21 cellular contexts compared by ENCODE assay signal in genomic region chr4:80922951-80923350, GRCh38.
DNase-seq lines count a peak whose midpoint lies in the region; TF ChIP-seq lines count a peak whose summit lies in the region.
"Had no signal": no experiment of that assay in that cellular context is flagged by ENCODE, and none has a peak within 500 bp of the region (broad histone marks: within the 10 kb centered on the region; RNA-seq: fewer than 3 reads in every experiment).

No MANE protein-coding gene starts in this region.

- no peak overlapping the region for H2BK5ac ChIP-seq in mesendoderm (ENCODE audit: low read length)

- no peak overlapping the region for H2BK15ac ChIP-seq in mesendoderm (replicated peaks; ENCODE audit: low read depth)

- H3K23ac ChIP-seq in mesendoderm (ENCODE audit: low read length), result no peak overlapping the region

- H3K9me2 ChIP-seq in Loucy (replicated peaks; ENCODE audit: low read depth, low read length), result no peaks in the 10 kb centered on the region

- H2AFZ ChIP-seq in Loucy (ENCODE audit: low read length), result peak overlapping the region; percentile 42; the same call in 1 of the 2 replicates
- H2AFZ ChIP-seq: GM23338 had no signal

- H4K8ac ChIP-seq in mesendoderm (ENCODE audit: low read depth, low read length), result no peak overlapping the region

- H3K4me2 ChIP-seq in Loucy (ENCODE audit: low read depth, low read length, poor library complexity, severe bottlenecking) (no peak overlapping the region), mesendoderm (ENCODE audit: low read length) (no peak overlapping the region)
- H3K4me2 ChIP-seq: A549; BLaER1 treated with 17β-estradiol and CSF1 and Interleukin-3, amounts not matched to agents 10 nM and 100 nM; GM23338 had no signal

- H3K56ac ChIP-seq in mesendoderm (ENCODE audit: low read length), result no peak overlapping the region

- WGBS in mesendoderm (ENCODE audit: extremely low coverage, insufficient coverage, low lambda C conversion rate), result no CpG with 5 or more reads among the region's 2 CpGs
- WGBS in tibial nerve, 2 donors, result 84 to 88% methylated on average over 2 of the region's 2 CpGs

- no peaks in the 10 kb centered on the region for H3K79me1 ChIP-seq in mesendoderm (ENCODE audit: low read length)

- H3K36me3 ChIP-seq in Loucy (ENCODE audit: insufficient read depth, low read length), result no peaks in the 10 kb centered on the region
- H3K36me3 ChIP-seq in SJCRH30, result no peaks in the 10 kb centered on the region
- no peaks in the 10 kb centered on the region for H3K36me3 ChIP-seq in mesendoderm (ENCODE audit: control insufficient read depth, insufficient read depth, low read length)
- no peaks in the 10 kb centered on the region for H3K36me3 ChIP-seq in tibial nerve
- H3K36me3 ChIP-seq in tibial artery, result no peaks in the 10 kb centered on the region
- H3K36me3 ChIP-seq: BE2C; BLaER1 treated with 17β-estradiol and CSF1 and Interleukin-3, amounts not matched to agents 10 nM and 100 nM had no signal

- H3K4me3 ChIP-seq in Loucy (ENCODE audit: low read length, poor library complexity, severe bottlenecking), result no peak overlapping the region
- H3K4me3 ChIP-seq in SJCRH30, result no peak overlapping the region
- H3K4me3 ChIP-seq in mesendoderm (ENCODE audit: low read length), result no peak overlapping the region
- no peak overlapping the region for H3K4me3 ChIP-seq in tibial nerve
- H3K4me3 ChIP-seq in tibial artery, result no peak overlapping the region
- H3K4me3 ChIP-seq: A549; BLaER1 treated with 17β-estradiol and CSF1 and Interleukin-3, amounts not matched to agents 10 nM and 100 nM; GM12878; GM23338 had no signal

- TF ChIP-seq CTCF in Loucy (conservative IDR thresholded peaks at IDR 0.05; ENCODE audit: low read length) (no peak), tibial nerve (IDR thresholded peaks at IDR 0.05) (no peak), tibial artery (IDR thresholded peaks at IDR 0.05) (no peak)

- no peak overlapping the region for H3K18ac ChIP-seq in mesendoderm (ENCODE audit: low read length)

- H2AK5ac ChIP-seq in mesendoderm (ENCODE audit: low read length), result no peak overlapping the region

- H3K4me1 ChIP-seq in Loucy (ENCODE audit: insufficient read depth, low read length, poor library complexity, severe bottlenecking), result peaks cover 21% of the 10 kb centered on the region
- peaks cover 23% of the 10 kb centered on the region for H3K4me1 ChIP-seq in SJCRH30
- no peaks in the 10 kb centered on the region for H3K4me1 ChIP-seq in mesendoderm (ENCODE audit: control insufficient read depth, low read depth, low read length)
- H3K4me1 ChIP-seq in tibial nerve, result no peaks in the 10 kb centered on the region
- H3K4me1 ChIP-seq in tibial artery, result no peaks in the 10 kb centered on the region
- H3K4me1 ChIP-seq: A549, BE2C had no signal

- H2BK120ac ChIP-seq in mesendoderm (ENCODE audit: low read depth, low read length), result no peak overlapping the region

- H3K79me2 ChIP-seq in Loucy (ENCODE audit: insufficient read depth, low read length) (no peaks in the 10 kb centered on the region), mesendoderm (ENCODE audit: control insufficient read depth, insufficient read depth, low read length) (no peaks in the 10 kb centered on the region)

- TF ChIP-seq POLR2A in tibial nerve (IDR thresholded peaks at IDR 0.05), result no peak

- no peaks in the 10 kb centered on the region for H3F3A ChIP-seq in Loucy (ENCODE audit: low read depth)

- H3K9ac ChIP-seq in Loucy (ENCODE audit: low read depth, low read length, poor library complexity, severe bottlenecking), result no peak overlapping the region
- H3K9ac ChIP-seq in mesendoderm (ENCODE audit: low read length), result no peak overlapping the region
- H3K9ac ChIP-seq: BLaER1 treated with 17β-estradiol and CSF1 and Interleukin-3, amounts not matched to agents 10 nM and 100 nM had no signal

- peak overlapping the region; percentile 33; the same call in 1 of the 2 replicates for H3K27ac ChIP-seq in SJCRH30
- H3K27ac ChIP-seq in mesendoderm (ENCODE audit: low read depth, low read length), result no peak overlapping the region
- H3K27ac ChIP-seq in tibial nerve, result no peak overlapping the region
- no peak overlapping the region for H3K27ac ChIP-seq in tibial artery
- H3K27ac ChIP-seq: A549; BLaER1 treated with 17β-estradiol and CSF1 and Interleukin-3, amounts not matched to agents 10 nM and 100 nM had no signal

- TF ChIP-seq EP300 in tibial nerve (IDR thresholded peaks at IDR 0.05), result no peak

- intact Hi-C loops in tibial artery (cut with DNase I; ENCODE audit: low total_unique reads), result no loop called here

- no peaks in the 10 kb centered on the region for H4K20me1 ChIP-seq in Loucy (ENCODE audit: insufficient read depth, low read length, poor library complexity, severe bottlenecking)
- H4K20me1 ChIP-seq: BLaER1 treated with 17β-estradiol and CSF1 and Interleukin-3, amounts not matched to agents 10 nM and 100 nM had no signal

- DNase-seq in NCI-H146 treated with DMSO at 0.1 percent for 48 hours (lab: John Stamatoyannopoulos, UW; ENCODE audit: unreplicated experiment) (peak; percentile 10), SJCRH30 (peak; percentile 70 to 87), mesendoderm (peak; percentile 7), tibial nerve (ENCODE audit: low spot score in 2 of 2) (no peak), NCI-H2171 treated with DMSO at 0.1 percent for 48 hours (lab: John Stamatoyannopoulos, UW) (no peak), tibial artery (no peak)
- DNase-seq: 8988T; ACHN; AML-193; BE2C; CD4-positive, alpha-beta T cell; CD8-positive, alpha-beta memory T cell; DMS 273 treated with DMSO at 0.1 percent for 48 hours; DND-41; H9; HFFc6 had no signal

- no peak overlapping the region for H3K4ac ChIP-seq in mesendoderm (ENCODE audit: low read depth, low read length)

- H3K27me3 ChIP-seq in Loucy (ENCODE audit: insufficient read depth, low read length, poor library complexity, severe bottlenecking) (no peaks in the 10 kb centered on the region), SJCRH30 (no peaks in the 10 kb centered on the region), mesendoderm (ENCODE audit: insufficient read depth, low read length, poor library complexity) (no peaks in the 10 kb centered on the region), tibial nerve (no peaks in the 10 kb centered on the region), tibial artery (no peaks in the 10 kb centered on the region)
- H3K27me3 ChIP-seq: BE2C; BLaER1 treated with 17β-estradiol and CSF1 and Interleukin-3, amounts not matched to agents 10 nM and 100 nM had no signal

- no peak overlapping the region for H4K5ac ChIP-seq in mesendoderm (ENCODE audit: low read length)

- H3K9me3 ChIP-seq in Loucy (ENCODE audit: insufficient read depth, low read depth, low read length) (no peaks in the 10 kb centered on the region), SJCRH30 (replicated peaks) (no peaks in the 10 kb centered on the region), tibial nerve (no peaks in the 10 kb centered on the region), tibial artery (no peaks in the 10 kb centered on the region)
- H3K9me3 ChIP-seq: A549; BE2C; BLaER1 treated with 17β-estradiol and CSF1 and Interleukin-3, amounts not matched to agents 10 nM and 100 nM had no signal

Comparison
In these comparisons a context has a peak if more than half of its experiments do, and no peak if none do; other contexts are left out.
1. DNase-seq: peak in NCI-H146 treated with DMSO at 0.1 percent for 48 hours (single experiment), SJCRH30 (2 of 2) and mesendoderm (single experiment); none in tibial nerve (0 of 2), NCI-H2171 treated with DMSO at 0.1 percent for 48 hours (single experiment) and tibial artery (0 of 2).